ENCODE assay signal across 18 cellular contexts in the genomic region with DNA sequence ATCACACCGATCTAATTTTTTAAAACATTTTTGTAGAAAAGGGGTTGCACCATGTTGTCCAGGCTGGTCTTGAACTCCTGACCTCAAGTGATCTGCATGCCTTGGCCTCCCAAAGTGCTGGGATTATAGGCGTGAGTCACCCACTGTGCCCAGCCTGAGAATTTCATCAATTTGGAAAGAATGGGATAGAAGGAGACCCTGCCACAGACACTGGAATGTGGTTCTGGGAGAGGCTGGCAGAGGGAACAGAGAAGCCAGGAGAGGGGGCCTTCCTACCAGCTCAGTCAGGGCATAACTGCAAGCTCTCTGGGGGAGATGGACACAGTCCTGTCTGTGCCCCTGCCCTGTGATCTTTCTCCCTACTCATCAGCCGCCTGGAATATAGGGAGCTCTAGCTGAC.
"Had no signal": no experiment of that assay in that cellular context is flagged by ENCODE, and none has a peak within 500 bp of the region (broad histone marks: within the 10 kb centered on the region; RNA-seq: fewer than 3 reads in every experiment).

No MANE protein-coding gene starts in this region.

- H3K27me3 ChIP-seq: ascending aorta, sigmoid colon, upper lobe of right lung had no signal

- ATAC-seq: activated CD8-positive, alpha-beta memory T cell treated with anti-CD3 and anti-CD28 coated beads, Interleukin-2, amount 10 ng/mL, durations not matched to agents 7 days and 5 days; left lung; upper lobe of right lung had no signal

- H3K4me3 ChIP-seq: ascending aorta, left lung, sigmoid colon, thoracic aorta, upper lobe of right lung had no signal

- H3K27ac ChIP-seq: ascending aorta, left lung, thoracic aorta, upper lobe of right lung, VCaP had no signal

- H3K36me3 ChIP-seq: ascending aorta, left lung, thoracic aorta, upper lobe of right lung had no signal

- H3K9me3 ChIP-seq: ascending aorta, left lung, sigmoid colon, thoracic aorta, upper lobe of right lung had no signal

- DNase-seq: activated CD4-positive, alpha-beta T cell treated with anti-CD3 and anti-CD28 coated beads, Interleukin-2, amount 50 U/mL, for 48 hours; activated CD8-positive, alpha-beta memory T cell treated with anti-CD3 and anti-CD28 coated beads, Interleukin-2, amount 10 ng/mL, durations not matched to agents 7 days and 5 days; activated naive CD4-positive, alpha-beta T cell treated with anti-CD3 and anti-CD28 coated beads, Interleukin-2, amount 10 ng/mL, durations not matched to agents 7 days and 5 days; activated T-cell treated with anti-CD3 and anti-CD28 coated beads, Interleukin-2, amount 50 U/mL, for 1 hour; dermis blood vessel endothelial cell; erythroblast; hypothalamus; kidney; left lung; mammary epithelial cell; sigmoid colon; stimulated activated CD4-positive, alpha-beta T cell treated with anti-CD3 and anti-CD28 coated beads, Interleukin-1b, Interleukin-23, amount 100 ng/mL, for 48 hours; T1000; upper lobe of right lung had no signal

- H3K4me3 Mint-ChIP-seq: activated CD8-positive, alpha-beta memory T cell treated with anti-CD3 and anti-CD28 coated beads, Interleukin-2, amount 10 ng/mL, durations not matched to agents 7 days and 5 days; activated naive CD4-positive, alpha-beta T cell treated with anti-CD3 and anti-CD28 coated beads, Interleukin-2, amount 10 ng/mL, durations not matched to agents 7 days and 5 days had no signal

- H3K36me3 Mint-ChIP-seq: activated CD8-positive, alpha-beta memory T cell treated with anti-CD3 and anti-CD28 coated beads, Interleukin-2, amount 10 ng/mL, durations not matched to agents 7 days and 5 days; activated naive CD4-positive, alpha-beta T cell treated with anti-CD3 and anti-CD28 coated beads, Interleukin-2, amount 10 ng/mL, durations not matched to agents 7 days and 5 days had no signal

- H3K27ac Mint-ChIP-seq: activated CD8-positive, alpha-beta memory T cell treated with anti-CD3 and anti-CD28 coated beads, Interleukin-2, amount 10 ng/mL, durations not matched to agents 7 days and 5 days; activated naive CD4-positive, alpha-beta T cell treated with anti-CD3 and anti-CD28 coated beads, Interleukin-2, amount 10 ng/mL, durations not matched to agents 7 days and 5 days; activated T-helper 2 cell treated with anti-CD3 and anti-CD28 coated beads, Interferon-gamma antibody, Interleukin-2, Interleukin-4, amounts not matched to agents 10 μg/mL and 5 μg/mL and 100 μg/mL, durations not matched to agents 14 hours and 24 hours and 36 hours had no signal

- H3K9me3 Mint-ChIP-seq: activated naive CD4-positive, alpha-beta T cell treated with anti-CD3 and anti-CD28 coated beads, Interleukin-2, amount 10 ng/mL, durations not matched to agents 7 days and 5 days; activated T-helper 2 cell treated with anti-CD3 and anti-CD28 coated beads, Interferon-gamma antibody, Interleukin-2, Interleukin-4, amounts not matched to agents 10 μg/mL and 5 μg/mL and 100 μg/mL, durations not matched to agents 14 hours and 24 hours and 36 hours had no signal

- H3K4me1 ChIP-seq: upper lobe of right lung had no signal
